In the genomic region with DNA sequence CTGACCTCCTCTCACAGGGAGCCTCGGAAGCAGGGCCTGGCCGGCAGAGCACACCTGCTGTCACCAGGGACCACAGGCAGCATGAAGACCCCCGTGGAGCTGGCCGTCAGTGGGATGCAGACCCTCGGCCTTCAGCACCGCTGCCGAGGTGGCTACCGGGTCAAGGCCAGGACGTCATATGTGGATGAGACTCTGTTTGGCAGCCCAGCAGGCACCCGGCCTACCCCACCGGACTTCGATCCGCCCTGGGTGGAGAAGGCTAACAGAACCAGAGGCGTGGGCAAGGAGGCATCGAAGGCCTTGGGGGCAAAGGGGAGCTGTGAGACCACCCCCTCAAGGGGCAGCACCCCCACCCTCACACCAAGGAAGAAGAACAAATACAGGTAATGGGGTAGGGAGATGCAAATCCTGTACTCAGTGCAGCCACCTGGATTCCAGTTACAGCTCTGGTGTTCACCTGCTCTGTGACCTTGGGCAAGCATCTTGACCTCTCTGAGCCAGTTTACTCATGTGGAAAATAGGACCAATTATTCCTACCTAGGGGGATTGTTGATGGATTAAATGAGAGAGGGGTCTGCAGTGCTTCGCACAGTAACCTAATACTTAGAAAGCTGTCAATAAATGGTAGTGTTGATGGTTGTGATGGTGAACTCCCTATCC, we compare ENCODE assay signal across 2 cellular contexts.
TF ChIP-seq lines count a peak whose summit lies in the region.

No MANE protein-coding gene starts in this region.

TF ChIP-seq in H1, 55 proteins besides CTCF, POLR2A, EP300 and RAD21:
- TF ChIP-seq NANOG (IDR thresholded peaks at IDR 0.05; ENCODE audit: insufficient read depth, low read depth, low read length, poor library complexity, severe bottlenecking) (no peak), RFX5 (IDR thresholded peaks at IDR 0.05; ENCODE audit: borderline replicate concordance, low read depth, low read length) (no peak), SIN3A (conservative IDR thresholded peaks at IDR 0.05 in 1 of 2, IDR thresholded peaks at IDR 0.05 in 1 of 2; ENCODE audit: low read depth in 1 of 2, low read length in 2 of 2) (no peak), POLR2AphosphoS5 (IDR thresholded peaks at IDR 0.05; ENCODE audit: low read depth, low read length) (no peak), JUN (IDR thresholded peaks at IDR 0.05; ENCODE audit: low read depth, low read length) (no peak), CREB1 (IDR thresholded peaks at IDR 0.05) (no peak), RXRA (IDR thresholded peaks at IDR 0.05; ENCODE audit: insufficient read depth, low read depth, low read length) (no peak), SIRT6 (IDR thresholded peaks at IDR 0.05; ENCODE audit: low read length) (no peak), HDAC6 (IDR thresholded peaks at IDR 0.05; ENCODE audit: low read depth, low read length) (no peak), BCL11A (IDR thresholded peaks at IDR 0.05; ENCODE audit: low read depth in 2 of 2, low read length in 2 of 2) (no peak), MAFK (IDR thresholded peaks at IDR 0.05; ENCODE audit: low read depth, low read length) (no peak), GABPA (IDR thresholded peaks at IDR 0.05; ENCODE audit: borderline replicate concordance, insufficient read depth, low read length) (no peak), KDM5A (IDR thresholded peaks at IDR 0.05; ENCODE audit: low read length) (no peak), FOSL1 (IDR thresholded peaks at IDR 0.05; ENCODE audit: insufficient read depth, low read depth, low read length) (no peak), BACH1 (IDR thresholded peaks at IDR 0.05; ENCODE audit: low read length) (no peak)
- TF ChIP-seq, protein P1, sequence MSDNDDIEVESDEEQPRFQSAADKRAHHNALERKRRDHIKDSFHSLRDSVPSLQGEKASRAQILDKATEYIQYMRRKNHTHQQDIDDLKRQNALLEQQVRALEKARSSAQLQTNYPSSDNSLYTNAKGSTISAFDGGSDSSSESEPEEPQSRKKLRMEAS (IDR thresholded peaks at IDR 0.05): no peak

TF ChIP-seq in GM12891, 5 proteins besides CTCF, POLR2A, EP300 and RAD21:
- TF ChIP-seq SPI1 (IDR thresholded peaks at IDR 0.05; ENCODE audit: low read depth, low read length) (no peak), PAX5 (IDR thresholded peaks at IDR 0.05; ENCODE audit: insufficient read depth, low read length, severe bottlenecking) (no peak), POLR2AphosphoS5 (IDR thresholded peaks at IDR 0.05; ENCODE audit: low read depth, low read length) (no peak), POU2F2 (IDR thresholded peaks at IDR 0.05; ENCODE audit: low read depth, low read length) (no peak), TAF1 (IDR thresholded peaks at IDR 0.05; ENCODE audit: low read depth, low read length) (no peak)
